16 cellular contexts compared by ENCODE assay signal in the genomic region with DNA sequence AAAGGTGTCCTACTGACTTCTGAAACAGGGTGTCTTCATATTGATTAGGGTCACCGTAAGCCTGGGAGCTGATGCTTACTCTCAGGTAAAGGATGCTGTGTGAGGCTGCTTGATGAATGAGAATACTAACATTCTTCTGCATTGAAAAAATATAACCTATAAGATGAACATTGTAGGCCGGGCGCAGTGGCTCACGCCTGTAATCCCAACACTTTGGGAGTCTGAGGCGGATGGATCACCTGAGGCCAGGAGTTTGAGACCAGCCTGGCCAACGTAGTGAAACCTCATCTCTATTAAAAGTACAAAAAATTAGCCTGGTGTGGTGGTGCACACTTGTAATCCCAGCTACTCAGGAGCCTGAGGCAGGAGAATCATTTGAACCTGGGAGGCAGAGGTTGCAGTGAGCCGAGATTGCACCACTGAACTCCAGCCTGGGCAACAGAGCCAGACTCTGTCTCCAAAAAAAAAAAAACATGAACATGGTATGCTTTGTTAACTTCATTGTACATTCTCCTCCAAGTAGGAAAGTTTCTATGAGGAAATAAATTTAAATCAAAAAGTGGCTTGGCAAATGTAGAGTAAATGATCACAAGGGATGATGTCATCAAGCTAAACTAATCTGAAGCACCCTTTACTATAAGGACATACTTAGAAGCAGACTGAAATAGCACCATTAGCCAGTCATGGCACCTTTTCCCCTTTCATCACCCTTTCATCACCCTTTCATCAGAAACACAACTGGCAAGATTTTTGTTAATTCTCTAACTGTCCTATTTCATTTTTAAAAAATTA. TPM values are rescaled to one million over a fixed set of nuclear protein-coding genes. Genes with fewer than 3 reads are reported as not detected.
DNase-seq lines count a peak whose midpoint lies in the region; ATAC-seq lines count a peak whose summit lies in the region.
"Had no signal": no experiment of that assay in that cellular context is flagged by ENCODE, and none has a peak within 500 bp of the region (broad histone marks: within the 10 kb centered on the region; RNA-seq: fewer than 3 reads in every experiment).

No MANE protein-coding gene starts in this region.

- H2BK12ac ChIP-seq in mesenchymal stem cell (ENCODE audit: low read length in 2 of 2) = no peak overlapping the region

- H3K18ac ChIP-seq in mesenchymal stem cell (ENCODE audit: low read depth in 1 of 2, low read length in 2 of 2) = no peak overlapping the region

- H3K4me2 ChIP-seq in mesenchymal stem cell (ENCODE audit: low read length, poor library complexity, severe bottlenecking) = no peak overlapping the region

- no peak overlapping the region for H4K91ac ChIP-seq in mesenchymal stem cell (ENCODE audit: low read length)

- H3K9me3 Mint-ChIP-seq in stimulated activated naive CD8-positive, alpha-beta T cell treated with anti-CD3 and anti-CD28 coated beads, Interleukin-15, Interleukin-2, amounts not matched to agents 100 ng/mL and 50 ng/mL, for 24 hours = no peaks in the 10 kb centered on the region
- peaks cover 0 to 5% (median 0%) of the 10 kb centered on the region in 3 donors for H3K9me3 Mint-ChIP-seq in T-cell

- CTCF ChIA-PET in T-cell (lab: Charles Lee) = interaction anchor here in 1 of 2 donors (0.5 to 1.6 kb wide), 2 partner anchors 114 to 449 kb away, joined by 5 to 6 read pairs; no protein-coding TSS in a partner anchor

- H3K79me1 ChIP-seq in mesenchymal stem cell (replicated peaks; ENCODE audit: low read length, poor library complexity, severe bottlenecking) = peaks cover 1% of the 10 kb centered on the region

- no peak for DNase-seq in stimulated activated naive CD8-positive, alpha-beta T cell treated with anti-CD3 and anti-CD28 coated beads, Interleukin-15, Interleukin-2, amounts not matched to agents 100 U/mL and 50 U/mL, for 24 hours
- DNase-seq in T-cell (no peak), mesenchymal stem cell (no peak), NCI-H1092 (lab: John Stamatoyannopoulos, UW) (no peak)
- no peak for DNase-seq in stimulated activated CD4-positive, alpha-beta T cell treated with anti-CD3 and anti-CD28 coated beads, Interleukin-12 subunit alpha, Interleukin-12 subunit beta, amount 100 ng/mL, for 4 hours
- DNase-seq: BE2C, DND-41, heart right ventricle, NCI-H187, NCI-H524 treated with DMSO at 0.1 percent for 48 hours, small intestine had no signal

- no peak overlapping the region for H4K8ac ChIP-seq in mesenchymal stem cell (ENCODE audit: low read length)

- no peak for ATAC-seq in stimulated activated naive CD8-positive, alpha-beta T cell treated with anti-CD3 and anti-CD28 coated beads, Interleukin-15, Interleukin-2, amounts not matched to agents 100 U/mL and 50 U/mL, for 24 hours
- ATAC-seq in T-cell (replicated peaks in 1 of 4) (no peak), HG03565 (IDR thresholded peaks at IDR 0.05; ENCODE audit: unreplicated experiment) (no peak)
- ATAC-seq: HCT116, heart right ventricle had no signal

- H3K9ac ChIP-seq in mesenchymal stem cell (ENCODE audit: low read length) = peak overlapping the region; percentile 90

- no peaks in the 10 kb centered on the region for H3K36me3 ChIP-seq in mesenchymal stem cell (ENCODE audit: control insufficient read depth in 1 of 2, insufficient read depth in 2 of 2, low read depth in 1 of 2, low read length in 2 of 2)
- H3K36me3 ChIP-seq: BE2C, heart right ventricle, tibial nerve had no signal

- POLR2A ChIA-PET in T-cell (lab: Charles Lee) = interaction anchor here in 1 of 2 donors (0.6 kb wide), 1 partner anchor 13 kb away, joined by 4 read pairs; no protein-coding TSS in a partner anchor

- no peaks in the 10 kb centered on the region for H3K4me1 ChIP-seq in mesenchymal stem cell (ENCODE audit: control insufficient read depth, insufficient read depth, low read depth, low read length)
- H3K4me1 ChIP-seq: SJSA1 had no signal

- H3K4ac ChIP-seq in mesenchymal stem cell (ENCODE audit: low read depth in 1 of 2, low read length in 2 of 2) = no peak overlapping the region

- no peak overlapping the region for H2BK5ac ChIP-seq in mesenchymal stem cell (ENCODE audit: low read depth, low read length, poor library complexity, severe bottlenecking)

- no peak overlapping the region for H3K4me3 ChIP-seq in mesenchymal stem cell (ENCODE audit: insufficient read depth in 1 of 2, low read depth in 1 of 2, low read length in 2 of 2)

- no peak overlapping the region for H2AK5ac ChIP-seq in mesenchymal stem cell (ENCODE audit: low read length, severe bottlenecking)

- H3K27me3 Mint-ChIP-seq in stimulated activated naive CD8-positive, alpha-beta T cell treated with anti-CD3 and anti-CD28 coated beads, Interleukin-15, Interleukin-2, amounts not matched to agents 100 ng/mL and 50 ng/mL, for 24 hours = no peaks in the 10 kb centered on the region
- H3K27me3 Mint-ChIP-seq in T-cell = no peaks in the 10 kb centered on the region

- peaks cover 0 to 4% of the 10 kb centered on the region in 2 experiments for H3K27me3 ChIP-seq in mesenchymal stem cell (ENCODE audit: control insufficient read depth in 1 of 2, insufficient read depth in 1 of 2, low read length in 2 of 2)
- H3K27me3 ChIP-seq: BE2C, heart right ventricle, SJSA1, tibial nerve had no signal

- H2BK120ac ChIP-seq in mesenchymal stem cell (ENCODE audit: low read depth, low read length) = no peak overlapping the region

- peak overlapping the region; percentile 18 for H3K4me3 Mint-ChIP-seq in stimulated activated naive CD8-positive, alpha-beta T cell treated with anti-CD3 and anti-CD28 coated beads, Interleukin-15, Interleukin-2, amounts not matched to agents 100 ng/mL and 50 ng/mL, for 24 hours
- peak overlapping the region in 2 of 3 donors; percentile 45 to 57 for H3K4me3 Mint-ChIP-seq in T-cell

- no peak overlapping the region for H2AFZ ChIP-seq in mesenchymal stem cell (ENCODE audit: low read depth, low read length)

- no peak overlapping the region for H3K27ac ChIP-seq in mesenchymal stem cell (ENCODE audit: low read length, poor library complexity, severe bottlenecking)

- no peak overlapping the region for H2BK15ac ChIP-seq in mesenchymal stem cell (ENCODE audit: low read depth, poor library complexity, severe bottlenecking)

- no peaks in the 10 kb centered on the region for H3K36me3 Mint-ChIP-seq in stimulated activated naive CD8-positive, alpha-beta T cell treated with anti-CD3 and anti-CD28 coated beads, Interleukin-15, Interleukin-2, amounts not matched to agents 100 ng/mL and 50 ng/mL, for 24 hours (ENCODE audit: low read depth)
- H3K36me3 Mint-ChIP-seq in T-cell = no peaks in the 10 kb centered on the region

- H3K14ac ChIP-seq in mesenchymal stem cell (ENCODE audit: low read length in 2 of 2) = no peak overlapping the region

- H3K9me3 ChIP-seq in mesenchymal stem cell (ENCODE audit: control insufficient read depth, low read length) = no peaks in the 10 kb centered on the region
- H3K9me3 ChIP-seq: BE2C, SJSA1, tibial nerve had no signal

- no peak overlapping the region for H3K23ac ChIP-seq in mesenchymal stem cell (ENCODE audit: low read length in 2 of 2)

- no peak overlapping the region for H3K27ac Mint-ChIP-seq in stimulated activated naive CD8-positive, alpha-beta T cell treated with anti-CD3 and anti-CD28 coated beads, Interleukin-15, Interleukin-2, amounts not matched to agents 100 ng/mL and 50 ng/mL, for 24 hours
- H3K27ac Mint-ChIP-seq in T-cell = peak overlapping the region in 1 of 2 donors; percentile 34

- H3K4me1 Mint-ChIP-seq in stimulated activated naive CD8-positive, alpha-beta T cell treated with anti-CD3 and anti-CD28 coated beads, Interleukin-15, Interleukin-2, amounts not matched to agents 100 ng/mL and 50 ng/mL, for 24 hours (ENCODE audit: low read depth) = peaks cover 5% of the 10 kb centered on the region
- peaks cover 12 to 17% (median 12%) of the 10 kb centered on the region in 3 donors for H3K4me1 Mint-ChIP-seq in T-cell

- WGBS in mesenchymal stem cell = 100% methylated on average over 5 of the region's 7 CpGs

RNA-seq across cellular contexts. Expression of a gene that starts 1.5 kb away (rescaled TPM):
- 10 to 100 TPM; 39.3 to 65.1 (median 42.2) TPM for total RNA-seq in T-cell
- 7.6 TPM for polyA plus RNA-seq in mesenchymal stem cell (2013, experiment 1 of 2)
- 8.0 TPM for polyA plus RNA-seq in mesenchymal stem cell (2013, experiment 2 of 2)
